ENCODE assay signal across 3 cellular contexts in genomic region chr6:11944111-11944510, GRCh38.
TF ChIP-seq lines count a peak whose summit lies in the region.

No MANE protein-coding gene starts in this region.

TF ChIP-seq in K562, 482 proteins besides CTCF, POLR2A, EP300 and RAD21 (continued from another document):
- TF ChIP-seq, protein P1, sequence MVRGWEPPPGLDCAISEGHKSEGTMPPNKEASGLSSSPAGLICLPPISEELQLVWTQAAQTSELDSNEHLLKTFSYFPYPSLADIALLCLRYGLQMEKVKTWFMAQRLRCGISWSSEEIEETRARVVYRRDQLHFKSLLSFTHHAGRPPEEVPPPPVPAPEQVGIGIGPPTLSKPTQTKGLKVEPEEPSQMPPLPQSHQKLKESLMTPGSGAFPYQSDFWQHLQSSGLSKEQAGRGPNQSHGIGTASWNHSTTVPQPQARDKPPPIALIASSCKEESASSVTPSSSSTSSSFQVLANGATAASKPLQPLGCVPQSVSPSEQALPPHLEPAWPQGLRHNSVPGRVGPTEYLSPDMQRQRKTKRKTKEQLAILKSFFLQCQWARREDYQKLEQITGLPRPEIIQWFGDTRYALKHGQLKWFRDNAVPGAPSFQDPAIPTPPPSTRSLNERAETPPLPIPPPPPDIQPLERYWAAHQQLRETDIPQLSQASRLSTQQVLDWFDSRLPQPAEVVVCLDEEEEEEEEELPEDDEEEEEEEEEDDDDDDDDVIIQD (CRISPR knock-in tag; IDR thresholded peaks at IDR 0.05) = no peak
- TF ChIP-seq RCOR1 (IDR thresholded peaks at IDR 0.05; ENCODE audit: borderline replicate concordance in 1 of 2, low read depth in 2 of 2, low read length in 2 of 2) (no peak), ZNF354B (CRISPR knock-in tag; IDR thresholded peaks at IDR 0.05) (no peak), WHSC1 (IDR thresholded peaks at IDR 0.05; ENCODE audit: low read length) (no peak), ZNF3 (CRISPR knock-in tag; IDR thresholded peaks at IDR 0.05) (no peak), HNRNPLL (IDR thresholded peaks at IDR 0.05; ENCODE audit: low read depth, low read length, poor library complexity, severe bottlenecking) (no peak), XRCC4 (IDR thresholded peaks at IDR 0.05; ENCODE audit: extremely low read depth, insufficient read depth, insufficient read length) (no peak), NFATC3 (IDR thresholded peaks at IDR 0.05) (no peak), C11orf30 (IDR thresholded peaks at IDR 0.05; ENCODE audit: low read depth) (no peak), NFRKB (IDR thresholded peaks at IDR 0.05; ENCODE audit: low read depth) (no peak), ILF3 (IDR thresholded peaks at IDR 0.05; ENCODE audit: borderline replicate concordance) (no peak), ETS1 (conservative IDR thresholded peaks at IDR 0.05; ENCODE audit: control insufficient read depth, low read depth, low read length) (no peak), TBP (optimal IDR thresholded peaks at IDR 0.05; ENCODE audit: low read depth, low read length) (no peak)
- TF ChIP-seq, protein P2, sequence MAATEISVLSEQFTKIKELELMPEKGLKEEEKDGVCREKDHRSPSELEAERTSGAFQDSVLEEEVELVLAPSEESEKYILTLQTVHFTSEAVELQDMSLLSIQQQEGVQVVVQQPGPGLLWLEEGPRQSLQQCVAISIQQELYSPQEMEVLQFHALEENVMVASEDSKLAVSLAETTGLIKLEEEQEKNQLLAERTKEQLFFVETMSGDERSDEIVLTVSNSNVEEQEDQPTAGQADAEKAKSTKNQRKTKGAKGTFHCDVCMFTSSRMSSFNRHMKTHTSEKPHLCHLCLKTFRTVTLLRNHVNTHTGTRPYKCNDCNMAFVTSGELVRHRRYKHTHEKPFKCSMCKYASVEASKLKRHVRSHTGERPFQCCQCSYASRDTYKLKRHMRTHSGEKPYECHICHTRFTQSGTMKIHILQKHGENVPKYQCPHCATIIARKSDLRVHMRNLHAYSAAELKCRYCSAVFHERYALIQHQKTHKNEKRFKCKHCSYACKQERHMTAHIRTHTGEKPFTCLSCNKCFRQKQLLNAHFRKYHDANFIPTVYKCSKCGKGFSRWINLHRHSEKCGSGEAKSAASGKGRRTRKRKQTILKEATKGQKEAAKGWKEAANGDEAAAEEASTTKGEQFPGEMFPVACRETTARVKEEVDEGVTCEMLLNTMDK (IDR thresholded peaks at IDR 0.05; ENCODE audit: borderline replicate concordance, insufficient read depth, low read depth, low read length, poor library complexity, severe bottlenecking) = no peak

TF ChIP-seq in liver, 16 proteins besides CTCF, POLR2A, EP300 and RAD21 (continued from another document):
- TF ChIP-seq, protein P3, sequence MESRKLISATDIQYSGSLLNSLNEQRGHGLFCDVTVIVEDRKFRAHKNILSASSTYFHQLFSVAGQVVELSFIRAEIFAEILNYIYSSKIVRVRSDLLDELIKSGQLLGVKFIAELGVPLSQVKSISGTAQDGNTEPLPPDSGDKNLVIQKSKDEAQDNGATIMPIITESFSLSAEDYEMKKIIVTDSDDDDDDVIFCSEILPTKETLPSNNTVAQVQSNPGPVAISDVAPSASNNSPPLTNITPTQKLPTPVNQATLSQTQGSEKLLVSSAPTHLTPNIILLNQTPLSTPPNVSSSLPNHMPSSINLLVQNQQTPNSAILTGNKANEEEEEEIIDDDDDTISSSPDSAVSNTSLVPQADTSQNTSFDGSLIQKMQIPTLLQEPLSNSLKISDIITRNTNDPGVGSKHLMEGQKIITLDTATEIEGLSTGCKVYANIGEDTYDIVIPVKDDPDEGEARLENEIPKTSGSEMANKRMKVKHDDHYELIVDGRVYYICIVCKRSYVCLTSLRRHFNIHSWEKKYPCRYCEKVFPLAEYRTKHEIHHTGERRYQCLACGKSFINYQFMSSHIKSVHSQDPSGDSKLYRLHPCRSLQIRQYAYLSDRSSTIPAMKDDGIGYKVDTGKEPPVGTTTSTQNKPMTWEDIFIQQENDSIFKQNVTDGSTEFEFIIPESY (IDR thresholded peaks at IDR 0.05) = peak; percentile 9
- TF ChIP-seq RXRA (IDR thresholded peaks at IDR 0.05) (peak; percentile 85 to 91), FOXA1 (IDR thresholded peaks at IDR 0.05) (no peak), SP1 (IDR thresholded peaks at IDR 0.05) (peak; percentile 61), JUND (IDR thresholded peaks at IDR 0.05) (peak in 1 of 2 donors; percentile 51)
- TF ChIP-seq, protein P4, sequence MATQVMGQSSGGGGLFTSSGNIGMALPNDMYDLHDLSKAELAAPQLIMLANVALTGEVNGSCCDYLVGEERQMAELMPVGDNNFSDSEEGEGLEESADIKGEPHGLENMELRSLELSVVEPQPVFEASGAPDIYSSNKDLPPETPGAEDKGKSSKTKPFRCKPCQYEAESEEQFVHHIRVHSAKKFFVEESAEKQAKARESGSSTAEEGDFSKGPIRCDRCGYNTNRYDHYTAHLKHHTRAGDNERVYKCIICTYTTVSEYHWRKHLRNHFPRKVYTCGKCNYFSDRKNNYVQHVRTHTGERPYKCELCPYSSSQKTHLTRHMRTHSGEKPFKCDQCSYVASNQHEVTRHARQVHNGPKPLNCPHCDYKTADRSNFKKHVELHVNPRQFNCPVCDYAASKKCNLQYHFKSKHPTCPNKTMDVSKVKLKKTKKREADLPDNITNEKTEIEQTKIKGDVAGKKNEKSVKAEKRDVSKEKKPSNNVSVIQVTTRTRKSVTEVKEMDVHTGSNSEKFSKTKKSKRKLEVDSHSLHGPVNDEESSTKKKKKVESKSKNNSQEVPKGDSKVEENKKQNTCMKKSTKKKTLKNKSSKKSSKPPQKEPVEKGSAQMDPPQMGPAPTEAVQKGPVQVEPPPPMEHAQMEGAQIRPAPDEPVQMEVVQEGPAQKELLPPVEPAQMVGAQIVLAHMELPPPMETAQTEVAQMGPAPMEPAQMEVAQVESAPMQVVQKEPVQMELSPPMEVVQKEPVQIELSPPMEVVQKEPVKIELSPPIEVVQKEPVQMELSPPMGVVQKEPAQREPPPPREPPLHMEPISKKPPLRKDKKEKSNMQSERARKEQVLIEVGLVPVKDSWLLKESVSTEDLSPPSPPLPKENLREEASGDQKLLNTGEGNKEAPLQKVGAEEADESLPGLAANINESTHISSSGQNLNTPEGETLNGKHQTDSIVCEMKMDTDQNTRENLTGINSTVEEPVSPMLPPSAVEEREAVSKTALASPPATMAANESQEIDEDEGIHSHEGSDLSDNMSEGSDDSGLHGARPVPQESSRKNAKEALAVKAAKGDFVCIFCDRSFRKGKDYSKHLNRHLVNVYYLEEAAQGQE (IDR thresholded peaks at IDR 0.05) = peak; percentile 26
- TF ChIP-seq, protein P5, sequence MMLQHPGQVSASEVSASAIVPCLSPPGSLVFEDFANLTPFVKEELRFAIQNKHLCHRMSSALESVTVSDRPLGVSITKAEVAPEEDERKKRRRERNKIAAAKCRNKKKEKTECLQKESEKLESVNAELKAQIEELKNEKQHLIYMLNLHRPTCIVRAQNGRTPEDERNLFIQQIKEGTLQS (IDR thresholded peaks at IDR 0.05) = no peak

TF ChIP-seq in SK-N-SH treated with all-trans-retinoic acid at 6 μM for 48 hours, 23 proteins besides CTCF, POLR2A, EP300 and RAD21 (continued from another document):
- TF ChIP-seq, protein P6, sequence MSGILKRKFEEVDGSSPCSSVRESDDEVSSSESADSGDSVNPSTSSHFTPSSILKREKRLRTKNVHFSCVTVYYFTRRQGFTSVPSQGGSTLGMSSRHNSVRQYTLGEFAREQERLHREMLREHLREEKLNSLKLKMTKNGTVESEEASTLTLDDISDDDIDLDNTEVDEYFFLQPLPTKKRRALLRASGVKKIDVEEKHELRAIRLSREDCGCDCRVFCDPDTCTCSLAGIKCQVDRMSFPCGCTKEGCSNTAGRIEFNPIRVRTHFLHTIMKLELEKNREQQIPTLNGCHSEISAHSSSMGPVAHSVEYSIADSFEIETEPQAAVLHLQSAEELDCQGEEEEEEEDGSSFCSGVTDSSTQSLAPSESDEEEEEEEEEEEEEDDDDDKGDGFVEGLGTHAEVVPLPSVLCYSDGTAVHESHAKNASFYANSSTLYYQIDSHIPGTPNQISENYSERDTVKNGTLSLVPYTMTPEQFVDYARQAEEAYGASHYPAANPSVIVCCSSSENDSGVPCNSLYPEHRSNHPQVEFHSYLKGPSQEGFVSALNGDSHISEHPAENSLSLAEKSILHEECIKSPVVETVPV (CRISPR knock-in tag; IDR thresholded peaks at IDR 0.05) = no peak
- TF ChIP-seq TOX (CRISPR knock-in tag; IDR thresholded peaks at IDR 0.05; ENCODE audit: borderline replicate concordance) = no peak
